ENCODE assay signal across 27 cellular contexts in genomic region chr2:73254343-73255006, GRCh38. TPM values are rescaled to one million over a fixed set of nuclear protein-coding genes. Genes with fewer than 3 reads are reported as not detected.
A peak's percentile ranks its signal among the peaks of the same experiment; 100 is the strongest.
DNase-seq lines count a peak whose midpoint lies in the region; ATAC-seq and TF ChIP-seq lines count a peak whose summit lies in the region.
"Had no signal": no experiment of that assay in that cellular context is flagged by ENCODE, and none has a peak within 500 bp of the region (broad histone marks: within the 10 kb centered on the region; RNA-seq: fewer than 3 reads in every experiment).

No MANE protein-coding gene starts in this region.

- H3K4me2 ChIP-seq in BLaER1 treated with 17β-estradiol and CSF1 and Interleukin-3, amounts not matched to agents 10 nM and 100 nM: peak overlapping the region; percentile 0 to 41 (median 32); a peak in 13 of 22 replicates
- no peak overlapping the region for H3K4me2 ChIP-seq in osteoblast (ENCODE audit: insufficient read depth, low read length)
- H3K4me2 ChIP-seq: smooth muscle cell had no signal

- peak overlapping the region in 6 of 11 experiments; percentile 3 to 44 (median 26); a peak in 5 of 22 replicates for H3K27ac ChIP-seq in BLaER1 treated with 17β-estradiol and CSF1 and Interleukin-3, amounts not matched to agents 10 nM and 100 nM
- H3K27ac ChIP-seq in osteoblast (ENCODE audit: low read depth, low read length): no peak overlapping the region
- H3K27ac ChIP-seq in CD4-positive, alpha-beta memory T cell (ENCODE audit: low read depth, low read length): no peak overlapping the region
- H3K27ac ChIP-seq: cardiac muscle cell, SJCRH30, stomach, upper lobe of left lung had no signal

- DNase-seq in KBM-7 (peak; percentile 3), osteoblast (ENCODE audit: insufficient read length, low spot score, missing footprints) (peak; percentile 52), GOT3 (lab: John Stamatoyannopoulos, UW) (no peak), T-helper 1 cell (no peak)
- DNase-seq in activated naive CD8-positive, alpha-beta T cell treated with anti-CD3 and anti-CD28 coated beads, Interleukin-2, amount 50 U/mL, for 24 hours: no peak
- no peak for DNase-seq in activated CD4-positive, alpha-beta T cell treated with anti-CD3 and anti-CD28 coated beads, Interleukin-2, amount 50 U/mL, for 1 hour
- no peak for DNase-seq in CD4-positive, alpha-beta memory T cell
- DNase-seq: activated CD4-positive, alpha-beta T cell treated with anti-CD3 and anti-CD28 coated beads for 48 hours; activated gamma-delta T cell; amniotic stem cell; CD4-positive, CD25-positive, alpha-beta regulatory T cell; cortex of kidney; mesenchymal stem cell; naive B cell; NCI-H1048; NCI-H1930; nucleus accumbens; PC-3; SJCRH30; stomach; upper lobe of left lung had no signal

- no peak for TF ChIP-seq CTCF in osteoblast (IDR thresholded peaks at IDR 0.05; ENCODE audit: extremely low read depth, low read depth, low read length)

- no peaks in the 10 kb centered on the region for H3K9me3 Mint-ChIP-seq in activated naive CD8-positive, alpha-beta T cell treated with anti-CD3 and anti-CD28 coated beads, Interleukin-2, amount 50 U/mL, for 24 hours
- peaks cover 0 to 2% (median 0%) of the 10 kb centered on the region in 8 donors for H3K9me3 Mint-ChIP-seq in CD4-positive, alpha-beta memory T cell
- H3K9me3 Mint-ChIP-seq: CD4-positive, CD25-positive, alpha-beta regulatory T cell; naive B cell; T-helper 1 cell treated with Interleukin-12 subunit alpha and Interleukin-12 subunit beta and Interleukin-4 antibody, amounts not matched to agents 30 μg/mL and 1 μg/mL, for 36 hours had no signal

- H3K9me3 ChIP-seq in BLaER1 treated with 17β-estradiol and CSF1 and Interleukin-3, amounts not matched to agents 10 nM and 100 nM (replicated peaks in 1 of 11): no peaks in the 10 kb centered on the region
- H3K9me3 ChIP-seq in osteoblast (ENCODE audit: low read depth, low read length): no peaks in the 10 kb centered on the region
- no peaks in the 10 kb centered on the region for H3K9me3 ChIP-seq in CD4-positive, alpha-beta memory T cell (ENCODE audit: control insufficient read depth in 1 of 2, low read length in 2 of 2)
- H3K9me3 ChIP-seq: SJCRH30, stomach, upper lobe of left lung had no signal

- intact Hi-C loops in CD4-positive, alpha-beta memory T cell (cut with micrococcal nuclease): no loop called here

- no peak for ATAC-seq in activated naive CD8-positive, alpha-beta T cell treated with anti-CD3 and anti-CD28 coated beads, Interleukin-2, amount 50 U/mL, for 24 hours

- in situ Hi-C loops in KBM-7 (cut with MboI; ENCODE audit: low pct_unique_long_range_greater_than_20kb, low sequenced_read_pairs): no loop called here

- peak overlapping the region; percentile 60 for H3K27ac Mint-ChIP-seq in activated naive CD8-positive, alpha-beta T cell treated with anti-CD3 and anti-CD28 coated beads, Interleukin-2, amount 50 U/mL, for 24 hours
- H3K27ac Mint-ChIP-seq in CD4-positive, alpha-beta memory T cell: peak overlapping the region in 2 of 7 donors; percentile 29 to 48
- H3K27ac Mint-ChIP-seq: T-helper 1 cell treated with Interleukin-12 subunit alpha and Interleukin-12 subunit beta and Interleukin-4 antibody, amounts not matched to agents 30 μg/mL and 1 μg/mL, for 36 hours had no signal

- no peaks in the 10 kb centered on the region for H3K79me2 ChIP-seq in osteoblast (ENCODE audit: insufficient read depth, low read length)

- CTCF ChIA-PET in CD4-positive, alpha-beta memory T cell (lab: Charles Lee; ENCODE audit: partially characterized antibody): interaction anchor here (1.4 kb wide), 1 partner anchor 19 kb away, joined by 3 read pairs; no protein-coding TSS in a partner anchor

- POLR2A ChIA-PET in CD4-positive, alpha-beta memory T cell (lab: Charles Lee; ENCODE audit: partially characterized antibody): interaction anchor here (1.8 kb wide), 1 partner anchor 20 kb away, joined by 11 read pairs; the partner anchor contains the start of gene CCT7

- H3K27me3 Mint-ChIP-seq in activated naive CD8-positive, alpha-beta T cell treated with anti-CD3 and anti-CD28 coated beads, Interleukin-2, amount 50 U/mL, for 24 hours: no peaks in the 10 kb centered on the region
- no peaks in the 10 kb centered on the region for H3K27me3 Mint-ChIP-seq in CD4-positive, alpha-beta memory T cell
- H3K27me3 Mint-ChIP-seq: CD4-positive, CD25-positive, alpha-beta regulatory T cell; naive B cell had no signal

- H3K4me3 ChIP-seq in BLaER1 treated with 17β-estradiol and CSF1 and Interleukin-3, amounts not matched to agents 10 nM and 100 nM: no peak overlapping the region
- H3K4me3 ChIP-seq in osteoblast (ENCODE audit: insufficient read depth, low read length): no peak overlapping the region
- no peak overlapping the region for H3K4me3 ChIP-seq in CD4-positive, alpha-beta memory T cell (ENCODE audit: low read length in 2 of 2)
- H3K4me3 ChIP-seq: cardiac muscle cell, SJCRH30, smooth muscle cell, stomach, upper lobe of left lung had no signal

- peaks cover 20 to 58% (median 41%) of the 10 kb centered on the region in 10 experiments for H3K4me1 ChIP-seq in BLaER1 treated with 17β-estradiol and CSF1 and Interleukin-3, amounts not matched to agents 10 nM and 100 nM
- H3K4me1 ChIP-seq in osteoblast (ENCODE audit: insufficient read depth, low read length): no peaks in the 10 kb centered on the region
- peaks cover 8% of the 10 kb centered on the region for H3K4me1 ChIP-seq in CD4-positive, alpha-beta memory T cell (ENCODE audit: insufficient read depth, low read length)
- H3K4me1 ChIP-seq: SJCRH30, stomach, upper lobe of left lung had no signal

- peaks cover 18 to 100% (median 96%) of the 10 kb centered on the region in 11 experiments; a peak in 21 of 22 replicates for H4K20me1 ChIP-seq in BLaER1 treated with 17β-estradiol and CSF1 and Interleukin-3, amounts not matched to agents 10 nM and 100 nM
- H4K20me1 ChIP-seq in osteoblast (ENCODE audit: insufficient read depth, low read length): peaks cover 16% of the 10 kb centered on the region

- no peak overlapping the region for H3K4me3 Mint-ChIP-seq in activated naive CD8-positive, alpha-beta T cell treated with anti-CD3 and anti-CD28 coated beads, Interleukin-2, amount 50 U/mL, for 24 hours
- no peak overlapping the region for H3K4me3 Mint-ChIP-seq in CD4-positive, alpha-beta memory T cell
- H3K4me3 Mint-ChIP-seq: CD4-positive, CD25-positive, alpha-beta regulatory T cell; naive B cell; T-helper 1 cell treated with Interleukin-12 subunit alpha and Interleukin-12 subunit beta and Interleukin-4 antibody, amounts not matched to agents 30 μg/mL and 1 μg/mL, for 36 hours had no signal

- H2AFZ ChIP-seq in osteoblast (ENCODE audit: low read length): no peak overlapping the region

- H3K27me3 ChIP-seq in BLaER1 treated with 17β-estradiol and CSF1 and Interleukin-3, amounts not matched to agents 10 nM and 100 nM: no peaks in the 10 kb centered on the region
- H3K27me3 ChIP-seq in osteoblast (ENCODE audit: insufficient read depth, low read length): no peaks in the 10 kb centered on the region
- H3K27me3 ChIP-seq in CD4-positive, alpha-beta memory T cell (ENCODE audit: insufficient read depth, low read length): no peaks in the 10 kb centered on the region
- H3K27me3 ChIP-seq: cardiac muscle cell, SJCRH30, stomach, upper lobe of left lung had no signal

- H3K36me3 ChIP-seq in BLaER1 treated with 17β-estradiol and CSF1 and Interleukin-3, amounts not matched to agents 10 nM and 100 nM: peaks cover 56 to 100% (median 96%) of the 10 kb centered on the region in 11 experiments
- H3K36me3 ChIP-seq in osteoblast (ENCODE audit: insufficient read depth, low read length): peaks cover 47% of the 10 kb centered on the region
- peaks cover 36% of the 10 kb centered on the region for H3K36me3 ChIP-seq in CD4-positive, alpha-beta memory T cell (ENCODE audit: insufficient read depth, low read length)

- H3K9ac ChIP-seq in BLaER1 treated with 17β-estradiol and CSF1 and Interleukin-3, amounts not matched to agents 10 nM and 100 nM: peak overlapping the region in 1 of 11 experiments; percentile 8; a peak in 1 of 22 replicates

- H3K4me1 Mint-ChIP-seq in activated naive CD8-positive, alpha-beta T cell treated with anti-CD3 and anti-CD28 coated beads, Interleukin-2, amount 50 U/mL, for 24 hours: no peaks in the 10 kb centered on the region
- peaks cover 1 to 21% (median 5%) of the 10 kb centered on the region in 4 donors for H3K4me1 Mint-ChIP-seq in CD4-positive, alpha-beta memory T cell

- H3K36me3 Mint-ChIP-seq in activated naive CD8-positive, alpha-beta T cell treated with anti-CD3 and anti-CD28 coated beads, Interleukin-2, amount 50 U/mL, for 24 hours (ENCODE audit: low read depth): peaks cover 43% of the 10 kb centered on the region
- peaks cover 34 to 43% of the 10 kb centered on the region in 2 donors for H3K36me3 Mint-ChIP-seq in CD4-positive, alpha-beta memory T cell

RNA-seq across cellular contexts. Expression of gene CCT7, which starts 20.4 kb away (rescaled TPM):
- 180 and 200 TPM in 2 replicates for total RNA-seq in osteoblast
- total RNA-seq in CD4-positive, alpha-beta memory T cell: 100 to 1,000 TPM; 187 to 188 TPM
- 100 to 1,000 TPM; 239 to 400 TPM for polyA plus RNA-seq in CD4-positive, alpha-beta memory T cell

RNA-seq across cellular contexts. Expression of gene PRADC1, which starts 21.4 kb away (rescaled TPM):
- total RNA-seq in osteoblast: 11.2 and 15.9 TPM in 2 replicates
- 1 to 10 TPM; 7.0 to 7.4 TPM for total RNA-seq in CD4-positive, alpha-beta memory T cell
- polyA plus RNA-seq in CD4-positive, alpha-beta memory T cell: 10 to 100 TPM; 20.5 to 41.5 TPM

RNA-seq across cellular contexts. Expression of gene FBXO41, which starts 29.8 kb away (rescaled TPM):
- 0.29 and 0.36 TPM in 2 replicates for total RNA-seq in osteoblast
- 10 to 100 TPM in 1 of 2 experiments, 1 to 10 TPM in 1; 9.8 to 11.4 TPM for total RNA-seq in CD4-positive, alpha-beta memory T cell
- polyA plus RNA-seq in CD4-positive, alpha-beta memory T cell: 1 to 10 TPM in 1 of 2 donors, not detected in 1; 1.6 TPM

RNA-seq across cellular contexts. Expression of gene EGR4, which starts 38.9 kb away (rescaled TPM):
- not detected in 2 replicates for total RNA-seq in osteoblast
- not detected for total RNA-seq in CD4-positive, alpha-beta memory T cell
- not detected for polyA plus RNA-seq in CD4-positive, alpha-beta memory T cell
- total RNA-seq: PC-3, renal cortical epithelial cell, SJCRH30, stomach had no signal
- polyA plus RNA-seq: AG04450; CD4-positive, CD25-positive, alpha-beta regulatory T cell had no signal

RNA-seq across cellular contexts. Expression of gene SMYD5, which starts 40.4 kb away (rescaled TPM):
- 16.5 and 17.4 TPM in 2 replicates for total RNA-seq in osteoblast
- total RNA-seq in CD4-positive, alpha-beta memory T cell: 10 to 100 TPM; 38.4 to 38.9 TPM
- polyA plus RNA-seq in CD4-positive, alpha-beta memory T cell: 10 to 100 TPM; 21.3 to 23.5 TPM

Comparison
In these comparisons a context has a peak if more than half of its experiments do, and no peak if none do; other contexts are left out.
1. H3K27ac ChIP-seq: peak in BLaER1 treated with 17β-estradiol and CSF1 and Interleukin-3, amounts not matched to agents 10 nM and 100 nM (6 of 11); none in osteoblast (single experiment) and CD4-positive, alpha-beta memory T cell (single experiment).
2. DNase-seq: peak in KBM-7 (single experiment) and osteoblast (single experiment); none in activated naive CD8-positive, alpha-beta T cell treated with anti-CD3 and anti-CD28 coated beads, Interleukin-2, amount 50 U/mL, for 24 hours (single experiment), activated CD4-positive, alpha-beta T cell treated with anti-CD3 and anti-CD28 coated beads, Interleukin-2, amount 50 U/mL, for 1 hour (single experiment), GOT3 (single experiment), T-helper 1 cell (0 of 5) and CD4-positive, alpha-beta memory T cell (0 of 5).